ENCODE assay signal across 1 cellular context in genomic region chr19:4391701-4392543, GRCh38.
TF ChIP-seq lines count a peak whose summit lies in the region.

No MANE protein-coding gene starts in this region.

TF ChIP-seq in HepG2, 621 proteins besides CTCF, POLR2A, EP300 and RAD21 (continued from another document and continues in another):
- TF ChIP-seq, protein P1, sequence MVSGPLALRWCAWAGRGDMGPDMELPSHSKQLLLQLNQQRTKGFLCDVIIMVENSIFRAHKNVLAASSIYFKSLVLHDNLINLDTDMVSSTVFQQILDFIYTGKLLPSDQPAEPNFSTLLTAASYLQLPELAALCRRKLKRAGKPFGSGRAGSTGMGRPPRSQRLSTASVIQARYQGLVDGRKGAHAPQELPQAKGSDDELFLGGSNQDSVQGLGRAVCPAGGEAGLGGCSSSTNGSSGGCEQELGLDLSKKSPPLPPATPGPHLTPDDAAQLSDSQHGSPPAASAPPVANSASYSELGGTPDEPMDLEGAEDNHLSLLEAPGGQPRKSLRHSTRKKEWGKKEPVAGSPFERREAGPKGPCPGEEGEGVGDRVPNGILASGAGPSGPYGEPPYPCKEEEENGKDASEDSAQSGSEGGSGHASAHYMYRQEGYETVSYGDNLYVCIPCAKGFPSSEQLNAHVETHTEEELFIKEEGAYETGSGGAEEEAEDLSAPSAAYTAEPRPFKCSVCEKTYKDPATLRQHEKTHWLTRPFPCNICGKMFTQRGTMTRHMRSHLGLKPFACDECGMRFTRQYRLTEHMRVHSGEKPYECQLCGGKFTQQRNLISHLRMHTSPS (CRISPR knock-in tag; IDR thresholded peaks at IDR 0.05; ENCODE audit: low read depth), result peak; percentile 74; the same call in 1 of the 2 replicates
- TF ChIP-seq ZNF292 (CRISPR knock-in tag; IDR thresholded peaks at IDR 0.05; ENCODE audit: borderline replicate concordance, low read depth) (peak; percentile 17; the same call in 1 of the 2 replicates), CREB1 (IDR thresholded peaks at IDR 0.05) (no peak), CREB1 (CRISPR knock-in tag; IDR thresholded peaks at IDR 0.05) (no peak), PAXIP1 (CRISPR knock-in tag; conservative IDR thresholded peaks at IDR 0.05) (peak; percentile 70), ATF4 (CRISPR knock-in tag; IDR thresholded peaks at IDR 0.05) (no peak), PATZ1 (CRISPR knock-in tag; IDR thresholded peaks at IDR 0.05) (peak; percentile 66; the same call in 1 of the 2 replicates), GABPA (IDR thresholded peaks at IDR 0.05; ENCODE audit: low read depth, low read length) (no peak), GABPA (CRISPR knock-in tag; IDR thresholded peaks at IDR 0.05; ENCODE audit: low read depth) (peak; percentile 60), SPEN (CRISPR knock-in tag; IDR thresholded peaks at IDR 0.05; ENCODE audit: low read depth) (peak; percentile 81; the same call in 1 of the 2 replicates), CEBPG (CRISPR knock-in tag; IDR thresholded peaks at IDR 0.05) (0 out of 2 replicates have a peak, but pooled peaks have one; percentile 9), TFE3 (CRISPR knock-in tag; IDR thresholded peaks at IDR 0.05) (0 out of 2 replicates have a peak, but pooled peaks have one; percentile 35), SOX5 (CRISPR knock-in tag; IDR thresholded peaks at IDR 0.05; ENCODE audit: borderline replicate concordance) (peak; percentile 44; the same call in 1 of the 2 replicates), ZNF331 (CRISPR knock-in tag; IDR thresholded peaks at IDR 0.05) (peak; percentile 39; the same call in 1 of the 2 replicates), HOXD1 (CRISPR knock-in tag; IDR thresholded peaks at IDR 0.05) (no peak), IRF2 (CRISPR knock-in tag; IDR thresholded peaks at IDR 0.05) (peak; percentile 45; the same call in 1 of the 2 replicates), MTF1 (CRISPR knock-in tag; IDR thresholded peaks at IDR 0.05) (no peak), ZSCAN9 (CRISPR knock-in tag; IDR thresholded peaks at IDR 0.05; ENCODE audit: borderline replicate concordance) (no peak), PITX1 (CRISPR knock-in tag; IDR thresholded peaks at IDR 0.05) (0 out of 2 replicates have a peak, but pooled peaks have one; percentile 55), ERF (CRISPR knock-in tag; IDR thresholded peaks at IDR 0.05) (0 out of 2 replicates have a peak, but pooled peaks have one; percentile 29), SALL2 (CRISPR knock-in tag; IDR thresholded peaks at IDR 0.05) (no peak), FOXO1 (CRISPR knock-in tag; IDR thresholded peaks at IDR 0.05) (peak; percentile 46; the same call in 1 of the 2 replicates), BCL6 (CRISPR knock-in tag; IDR thresholded peaks at IDR 0.05) (peak; percentile 64), ZBTB38 (CRISPR knock-in tag; IDR thresholded peaks at IDR 0.05) (peak; percentile 49), YEATS4 (CRISPR knock-in tag; IDR thresholded peaks at IDR 0.05; ENCODE audit: borderline replicate concordance) (peak; percentile 36; the same call in 1 of the 2 replicates), PRMT3 (CRISPR knock-in tag; IDR thresholded peaks at IDR 0.05; ENCODE audit: borderline replicate concordance, low read depth) (no peak), MYC (CRISPR knock-in tag; IDR thresholded peaks at IDR 0.05; ENCODE audit: borderline replicate concordance) (peak; percentile 56; the same call in 1 of the 2 replicates), ZBTB7B (CRISPR knock-in tag; IDR thresholded peaks at IDR 0.05) (peak; percentile 71), BHLHE40 (IDR thresholded peaks at IDR 0.05; ENCODE audit: low read length) (peak; percentile 52), DZIP1 (CRISPR knock-in tag; IDR thresholded peaks at IDR 0.05) (no peak), GABPB1 (CRISPR knock-in tag; IDR thresholded peaks at IDR 0.05) (peak; percentile 44), ZBTB7A (CRISPR knock-in tag; IDR thresholded peaks at IDR 0.05) (peak; percentile 78; the same call in 1 of the 2 replicates), ZC3H13 (CRISPR knock-in tag; IDR thresholded peaks at IDR 0.05) (peak; percentile 18; the same call in 1 of the 2 replicates), TSC22D2 (CRISPR knock-in tag; IDR thresholded peaks at IDR 0.05; ENCODE audit: borderline replicate concordance) (no peak), ZFY (CRISPR knock-in tag; IDR thresholded peaks at IDR 0.05) (peak; percentile 50), HDAC1 (CRISPR knock-in tag; IDR thresholded peaks at IDR 0.05) (0 out of 2 replicates have a peak, but pooled peaks have one; percentile 4), RELA (CRISPR knock-in tag; IDR thresholded peaks at IDR 0.05) (no peak), ELF3 (CRISPR knock-in tag; IDR thresholded peaks at IDR 0.05) (peak; percentile 64; the same call in 1 of the 2 replicates), PTBP1 (IDR thresholded peaks at IDR 0.05; ENCODE audit: low read depth, low read length, poor library complexity, severe bottlenecking) (no peak), ZNF83 (CRISPR knock-in tag; IDR thresholded peaks at IDR 0.05; ENCODE audit: borderline replicate concordance) (no peak), RORA (CRISPR knock-in tag; IDR thresholded peaks at IDR 0.05) (no peak), SUZ12 (IDR thresholded peaks at IDR 0.05; ENCODE audit: low read depth, low read length) (no peak), SRY (CRISPR knock-in tag; IDR thresholded peaks at IDR 0.05) (no peak), WIZ (CRISPR knock-in tag; IDR thresholded peaks at IDR 0.05) (0 out of 2 replicates have a peak, but pooled peaks have one; percentile 27), RBM39 (IDR thresholded peaks at IDR 0.05; ENCODE audit: low read depth, low read length, poor library complexity, severe bottlenecking) (peak; percentile 52)
- TF ChIP-seq, protein P2, sequence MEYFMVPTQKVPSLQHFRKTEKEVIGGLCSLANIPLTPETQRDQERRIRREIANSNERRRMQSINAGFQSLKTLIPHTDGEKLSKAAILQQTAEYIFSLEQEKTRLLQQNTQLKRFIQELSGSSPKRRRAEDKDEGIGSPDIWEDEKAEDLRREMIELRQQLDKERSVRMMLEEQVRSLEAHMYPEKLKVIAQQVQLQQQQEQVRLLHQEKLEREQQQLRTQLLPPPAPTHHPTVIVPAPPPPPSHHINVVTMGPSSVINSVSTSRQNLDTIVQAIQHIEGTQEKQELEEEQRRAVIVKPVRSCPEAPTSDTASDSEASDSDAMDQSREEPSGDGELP (IDR thresholded peaks at IDR 0.05; ENCODE audit: borderline replicate concordance, low read depth), result peak; percentile 89; the same call in 1 of the 2 replicates
- TF ChIP-seq, protein P3, sequence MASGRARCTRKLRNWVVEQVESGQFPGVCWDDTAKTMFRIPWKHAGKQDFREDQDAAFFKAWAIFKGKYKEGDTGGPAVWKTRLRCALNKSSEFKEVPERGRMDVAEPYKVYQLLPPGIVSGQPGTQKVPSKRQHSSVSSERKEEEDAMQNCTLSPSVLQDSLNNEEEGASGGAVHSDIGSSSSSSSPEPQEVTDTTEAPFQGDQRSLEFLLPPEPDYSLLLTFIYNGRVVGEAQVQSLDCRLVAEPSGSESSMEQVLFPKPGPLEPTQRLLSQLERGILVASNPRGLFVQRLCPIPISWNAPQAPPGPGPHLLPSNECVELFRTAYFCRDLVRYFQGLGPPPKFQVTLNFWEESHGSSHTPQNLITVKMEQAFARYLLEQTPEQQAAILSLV (CRISPR knock-in tag; IDR thresholded peaks at IDR 0.05; ENCODE audit: borderline replicate concordance), result 0 out of 2 replicates have a peak, but pooled peaks have one; percentile 36
- TF ChIP-seq, protein P4, sequence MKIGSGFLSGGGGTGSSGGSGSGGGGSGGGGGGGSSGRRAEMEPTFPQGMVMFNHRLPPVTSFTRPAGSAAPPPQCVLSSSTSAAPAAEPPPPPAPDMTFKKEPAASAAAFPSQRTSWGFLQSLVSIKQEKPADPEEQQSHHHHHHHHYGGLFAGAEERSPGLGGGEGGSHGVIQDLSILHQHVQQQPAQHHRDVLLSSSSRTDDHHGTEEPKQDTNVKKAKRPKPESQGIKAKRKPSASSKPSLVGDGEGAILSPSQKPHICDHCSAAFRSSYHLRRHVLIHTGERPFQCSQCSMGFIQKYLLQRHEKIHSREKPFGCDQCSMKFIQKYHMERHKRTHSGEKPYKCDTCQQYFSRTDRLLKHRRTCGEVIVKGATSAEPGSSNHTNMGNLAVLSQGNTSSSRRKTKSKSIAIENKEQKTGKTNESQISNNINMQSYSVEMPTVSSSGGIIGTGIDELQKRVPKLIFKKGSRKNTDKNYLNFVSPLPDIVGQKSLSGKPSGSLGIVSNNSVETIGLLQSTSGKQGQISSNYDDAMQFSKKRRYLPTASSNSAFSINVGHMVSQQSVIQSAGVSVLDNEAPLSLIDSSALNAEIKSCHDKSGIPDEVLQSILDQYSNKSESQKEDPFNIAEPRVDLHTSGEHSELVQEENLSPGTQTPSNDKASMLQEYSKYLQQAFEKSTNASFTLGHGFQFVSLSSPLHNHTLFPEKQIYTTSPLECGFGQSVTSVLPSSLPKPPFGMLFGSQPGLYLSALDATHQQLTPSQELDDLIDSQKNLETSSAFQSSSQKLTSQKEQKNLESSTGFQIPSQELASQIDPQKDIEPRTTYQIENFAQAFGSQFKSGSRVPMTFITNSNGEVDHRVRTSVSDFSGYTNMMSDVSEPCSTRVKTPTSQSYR (CRISPR knock-in tag; IDR thresholded peaks at IDR 0.05; ENCODE audit: borderline replicate concordance), result 0 out of 2 replicates have a peak, but pooled peaks have one; percentile 37
